In the genomic region with DNA sequence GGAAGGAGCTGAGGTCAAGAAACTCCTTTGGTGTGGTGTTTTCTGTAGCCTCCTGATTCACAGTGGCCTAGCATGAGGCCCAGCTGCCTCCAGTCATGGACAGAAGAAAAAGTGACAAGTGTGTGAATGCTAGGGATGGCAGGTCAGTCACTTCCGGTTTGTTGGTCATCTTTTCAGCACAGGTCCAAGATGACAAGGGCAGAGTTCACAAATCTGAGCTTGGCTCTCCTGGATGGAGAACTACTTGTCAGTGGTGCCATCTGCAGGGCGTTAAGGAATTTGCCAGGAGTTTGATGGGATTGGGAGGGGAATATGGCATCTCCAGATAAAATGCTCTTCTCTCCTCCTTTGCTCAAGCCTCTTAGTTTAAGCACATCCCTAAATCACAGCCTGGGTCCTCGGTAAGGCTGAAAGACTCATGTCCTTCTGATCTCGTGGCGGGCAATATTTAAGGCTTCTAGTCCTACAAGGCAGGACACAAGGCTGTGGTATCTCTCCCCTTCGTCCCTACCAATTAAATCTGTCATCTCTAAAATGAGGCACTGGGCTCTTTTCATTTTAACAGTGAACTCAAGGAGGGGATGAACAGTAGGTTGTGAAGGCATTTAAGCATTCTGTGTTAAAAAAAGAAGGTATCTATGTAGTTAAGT, we compare ENCODE assay signal across 8 cellular contexts. TPM values are rescaled to one million over a fixed set of nuclear protein-coding genes. Genes with fewer than 3 reads are reported as not detected.
DNase-seq lines count a peak whose midpoint lies in the region; TF ChIP-seq lines count a peak whose summit lies in the region.

No MANE protein-coding gene starts in this region.

- no peak for TF ChIP-seq POLR2A in prostate gland (IDR thresholded peaks at IDR 0.05)

- no peak overlapping the region for H3K4me3 ChIP-seq in prostate gland

- H3K9me3 ChIP-seq in prostate gland = no peaks in the 10 kb centered on the region

- H3K27me3 ChIP-seq in prostate gland (replicated peaks; ENCODE audit: insufficient read depth) = no peaks in the 10 kb centered on the region

- no peaks in the 10 kb centered on the region for H3K36me3 ChIP-seq in prostate gland

- H3K27ac ChIP-seq in prostate gland = no peak overlapping the region

- peak in 3 of 4 experiments; percentile 45 to 56 (median 56) for TF ChIP-seq CTCF in prostate gland (IDR thresholded peaks at IDR 0.05)

- intact Hi-C loops in prostate gland (cut with DNase I) = loop anchor here (2.0 to 10.0 kb wide), 2 partner anchors 32 to 56 kb away; partner anchors contain the start of genes KMT2D and RHEBL1

- WGBS in prostate gland = 21% methylated on average over 6 of the region's 6 CpGs

- no peaks in the 10 kb centered on the region for H3K4me1 ChIP-seq in prostate gland (replicated peaks)

- DNase-seq in AG20443 (ENCODE audit: low spot score) (peak; percentile 79), HT1080 (ENCODE audit: low read depth) (peak; percentile 67), SW 1271 (lab: John Stamatoyannopoulos, UW) (peak; percentile 66 to 79), globus pallidus (ENCODE audit: low spot score) (peak; percentile 76), prostate gland (ENCODE audit: low spot score) (peak; percentile 36), NCI-H345 (lab: John Stamatoyannopoulos, UW) (no peak), GOT3 (lab: John Stamatoyannopoulos, UW) (no peak)
- DNase-seq in stimulated activated CD4-positive, alpha-beta T cell treated with anti-CD3 and anti-CD28 coated beads, Interleukin-15, amount 100 ng/mL, for 24 hours = no peak

RNA-seq across cellular contexts. Expression of gene TUBA1B, which starts 10.0 kb away (rescaled TPM):
- total RNA-seq in HT1080 (2014; rRNA removed; shearing (Covaris generic)) = 4,519 and 5,260 TPM in 2 replicates
- 3,250 and 3,407 TPM in 2 replicates for polyA plus RNA-seq in HT1080 (2015; cell fraction: cytosol; rRNA removed)
- 2,778 and 2,938 TPM in 2 replicates for polyA plus RNA-seq in HT1080 (2015; cell fraction: nucleus; rRNA removed)
- 100 to 1,000 TPM; 292 to 922 TPM for total RNA-seq in prostate gland

RNA-seq across cellular contexts. Expression of gene LMBR1L, which starts 10.5 kb away (rescaled TPM):
- total RNA-seq in HT1080 (2014; rRNA removed; shearing (Covaris generic)) = 28.2 and 32.8 TPM in 2 replicates
- 20.3 and 26.6 TPM in 2 replicates for polyA plus RNA-seq in HT1080 (2015; cell fraction: cytosol; rRNA removed)
- 112 and 118 TPM in 2 replicates for polyA plus RNA-seq in HT1080 (2015; cell fraction: nucleus; rRNA removed)
- 100 to 1,000 TPM in 1 of 2 donors, 10 to 100 TPM in 1; 25.2 to 143 TPM for total RNA-seq in prostate gland

RNA-seq across cellular contexts. Expression of gene DHH, which starts 26.6 kb away (rescaled TPM):
- not detected in 2 replicates for total RNA-seq in HT1080 (2014; rRNA removed; shearing (Covaris generic))
- 0.03 and 0.13 TPM in 2 replicates for polyA plus RNA-seq in HT1080 (2015; cell fraction: cytosol; rRNA removed)
- 0.02 and 0.08 TPM in 2 replicates for polyA plus RNA-seq in HT1080 (2015; cell fraction: nucleus; rRNA removed)
- total RNA-seq in prostate gland = 100 to 1,000 TPM in 1 of 2 donors, under 1 TPM in 1; 0.18 to 114 TPM

RNA-seq across cellular contexts. Expression of gene RHEBL1, which starts 51.4 kb away (rescaled TPM):
- total RNA-seq in HT1080 (2014; rRNA removed; shearing (Covaris generic)) = 5.1 and 5.2 TPM in 2 replicates
- 4.6 and 6.0 TPM in 2 replicates for polyA plus RNA-seq in HT1080 (2015; cell fraction: cytosol; rRNA removed)
- polyA plus RNA-seq in HT1080 (2015; cell fraction: nucleus; rRNA removed) = 6.6 and 8.1 TPM in 2 replicates
- 1 to 10 TPM; 1.1 to 2.3 TPM for total RNA-seq in prostate gland

Comparison
In these comparisons a context has a peak if more than half of its experiments do, and no peak if none do; other contexts are left out.
1. DNase-seq: peak in AG20443 (single experiment), HT1080 (single experiment), SW 1271 (2 of 2), globus pallidus (single experiment) and prostate gland (single experiment); none in NCI-H345 (single experiment), stimulated activated CD4-positive, alpha-beta T cell treated with anti-CD3 and anti-CD28 coated beads, Interleukin-15, amount 100 ng/mL, for 24 hours (single experiment) and GOT3 (single experiment).